1 cellular context compared by ENCODE assay signal in the genomic region with DNA sequence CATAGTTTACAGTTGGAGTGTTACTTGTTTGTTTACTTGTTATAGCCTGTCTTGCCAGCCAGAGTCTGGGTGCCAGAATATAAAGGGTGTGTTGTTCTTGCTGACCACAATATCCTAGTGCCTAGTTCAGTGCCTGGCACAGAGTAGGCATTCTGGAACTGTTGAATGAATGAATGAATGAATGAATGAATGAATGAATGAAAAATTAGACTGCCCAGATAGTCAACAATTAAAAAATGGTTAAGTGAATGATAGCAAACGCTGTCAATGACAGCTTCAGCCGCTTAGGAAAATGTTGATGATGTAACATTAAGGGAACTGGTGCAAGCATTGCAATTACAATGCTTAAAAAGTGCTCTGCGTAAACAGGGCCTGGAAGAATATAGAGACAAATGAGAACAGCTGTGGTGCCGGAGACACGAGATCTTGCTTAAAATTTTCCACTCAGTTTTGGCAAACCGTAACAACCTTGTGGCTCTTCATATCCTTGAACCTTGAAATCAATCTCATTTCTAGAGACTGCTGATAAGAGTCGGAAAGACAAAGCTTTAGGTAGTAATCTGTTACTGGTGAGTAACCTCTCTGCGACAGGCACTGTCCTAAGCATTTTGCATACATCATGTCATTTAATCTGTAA.
TF ChIP-seq lines count a peak whose summit lies in the region.

No MANE protein-coding gene starts in this region.

TF ChIP-seq in K562, 482 proteins besides CTCF, POLR2A, EP300 and RAD21 (continued from another document):
- no peak for TF ChIP-seq STAG1 (CRISPR knock-in tag; IDR thresholded peaks at IDR 0.05; ENCODE audit: borderline replicate concordance)
- no peak for TF ChIP-seq BMI1 (IDR thresholded peaks at IDR 0.05; ENCODE audit: low read length)
- no peak for TF ChIP-seq FOS (IDR thresholded peaks at IDR 0.05; ENCODE audit: extremely low read depth, insufficient read length)
- peak; percentile 52; the same call in 1 of the 2 replicates for TF ChIP-seq SOX6 (IDR thresholded peaks at IDR 0.05)
- no peak for TF ChIP-seq RFX7 (CRISPR knock-in tag; IDR thresholded peaks at IDR 0.05)
- TF ChIP-seq TCF7L2 (IDR thresholded peaks at IDR 0.05; ENCODE audit: low read depth, low read length), result no peak
- no peak for TF ChIP-seq MCM5 (IDR thresholded peaks at IDR 0.05; ENCODE audit: low read depth)
- TF ChIP-seq, protein P1, sequence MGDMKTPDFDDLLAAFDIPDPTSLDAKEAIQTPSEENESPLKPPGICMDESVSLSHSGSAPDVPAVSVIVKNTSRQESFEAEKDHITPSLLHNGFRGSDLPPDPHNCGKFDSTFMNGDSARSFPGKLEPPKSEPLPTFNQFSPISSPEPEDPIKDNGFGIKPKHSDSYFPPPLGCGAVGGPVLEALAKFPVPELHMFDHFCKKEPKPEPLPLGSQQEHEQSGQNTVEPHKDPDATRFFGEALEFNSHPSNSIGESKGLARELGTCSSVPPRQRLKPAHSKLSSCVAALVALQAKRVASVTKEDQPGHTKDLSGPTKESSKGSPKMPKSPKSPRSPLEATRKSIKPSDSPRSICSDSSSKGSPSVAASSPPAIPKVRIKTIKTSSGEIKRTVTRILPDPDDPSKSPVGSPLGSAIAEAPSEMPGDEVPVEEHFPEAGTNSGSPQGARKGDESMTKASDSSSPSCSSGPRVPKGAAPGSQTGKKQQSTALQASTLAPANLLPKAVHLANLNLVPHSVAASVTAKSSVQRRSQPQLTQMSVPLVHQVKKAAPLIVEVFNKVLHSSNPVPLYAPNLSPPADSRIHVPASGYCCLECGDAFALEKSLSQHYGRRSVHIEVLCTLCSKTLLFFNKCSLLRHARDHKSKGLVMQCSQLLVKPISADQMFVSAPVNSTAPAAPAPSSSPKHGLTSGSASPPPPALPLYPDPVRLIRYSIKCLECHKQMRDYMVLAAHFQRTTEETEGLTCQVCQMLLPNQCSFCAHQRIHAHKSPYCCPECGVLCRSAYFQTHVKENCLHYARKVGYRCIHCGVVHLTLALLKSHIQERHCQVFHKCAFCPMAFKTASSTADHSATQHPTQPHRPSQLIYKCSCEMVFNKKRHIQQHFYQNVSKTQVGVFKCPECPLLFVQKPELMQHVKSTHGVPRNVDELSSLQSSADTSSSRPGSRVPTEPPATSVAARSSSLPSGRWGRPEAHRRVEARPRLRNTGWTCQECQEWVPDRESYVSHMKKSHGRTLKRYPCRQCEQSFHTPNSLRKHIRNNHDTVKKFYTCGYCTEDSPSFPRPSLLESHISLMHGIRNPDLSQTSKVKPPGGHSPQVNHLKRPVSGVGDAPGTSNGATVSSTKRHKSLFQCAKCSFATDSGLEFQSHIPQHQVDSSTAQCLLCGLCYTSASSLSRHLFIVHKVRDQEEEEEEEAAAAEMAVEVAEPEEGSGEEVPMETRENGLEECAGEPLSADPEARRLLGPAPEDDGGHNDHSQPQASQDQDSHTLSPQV (IDR thresholded peaks at IDR 0.05), result no peak
- TF ChIP-seq SMC3 (conservative IDR thresholded peaks at IDR 0.05; ENCODE audit: insufficient read depth, low read depth, low read length), result no peak
- TF ChIP-seq, protein P2, sequence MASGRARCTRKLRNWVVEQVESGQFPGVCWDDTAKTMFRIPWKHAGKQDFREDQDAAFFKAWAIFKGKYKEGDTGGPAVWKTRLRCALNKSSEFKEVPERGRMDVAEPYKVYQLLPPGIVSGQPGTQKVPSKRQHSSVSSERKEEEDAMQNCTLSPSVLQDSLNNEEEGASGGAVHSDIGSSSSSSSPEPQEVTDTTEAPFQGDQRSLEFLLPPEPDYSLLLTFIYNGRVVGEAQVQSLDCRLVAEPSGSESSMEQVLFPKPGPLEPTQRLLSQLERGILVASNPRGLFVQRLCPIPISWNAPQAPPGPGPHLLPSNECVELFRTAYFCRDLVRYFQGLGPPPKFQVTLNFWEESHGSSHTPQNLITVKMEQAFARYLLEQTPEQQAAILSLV (tag; IDR thresholded peaks at IDR 0.05), result 0 out of 2 replicates have a peak, but pooled peaks have one; percentile 34
- TF ChIP-seq TEAD2 (tag; IDR thresholded peaks at IDR 0.05), result no peak
- TF ChIP-seq MECOM (CRISPR knock-in tag; IDR thresholded peaks at IDR 0.05), result no peak
- peak; percentile 51; the same call in 1 of the 2 replicates for TF ChIP-seq ZNF766 (CRISPR knock-in tag; conservative IDR thresholded peaks at IDR 0.05)
- TF ChIP-seq, protein P3, sequence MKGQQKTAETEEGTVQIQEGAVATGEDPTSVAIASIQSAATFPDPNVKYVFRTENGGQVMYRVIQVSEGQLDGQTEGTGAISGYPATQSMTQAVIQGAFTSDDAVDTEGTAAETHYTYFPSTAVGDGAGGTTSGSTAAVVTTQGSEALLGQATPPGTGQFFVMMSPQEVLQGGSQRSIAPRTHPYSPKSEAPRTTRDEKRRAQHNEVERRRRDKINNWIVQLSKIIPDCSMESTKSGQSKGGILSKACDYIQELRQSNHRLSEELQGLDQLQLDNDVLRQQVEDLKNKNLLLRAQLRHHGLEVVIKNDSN (CRISPR knock-in tag; IDR thresholded peaks at IDR 0.05), result no peak
- TF ChIP-seq ZNF77 (CRISPR knock-in tag; IDR thresholded peaks at IDR 0.05), result no peak
- TF ChIP-seq GATAD2A (IDR thresholded peaks at IDR 0.05), result no peak
- TF ChIP-seq CEBPB (tag; IDR thresholded peaks at IDR 0.05), result peak; percentile 42
- no peak for TF ChIP-seq ZNF316 (IDR thresholded peaks at IDR 0.05)
- TF ChIP-seq IRF2 (CRISPR knock-in tag; IDR thresholded peaks at IDR 0.05), result no peak
- TF ChIP-seq, protein P4, sequence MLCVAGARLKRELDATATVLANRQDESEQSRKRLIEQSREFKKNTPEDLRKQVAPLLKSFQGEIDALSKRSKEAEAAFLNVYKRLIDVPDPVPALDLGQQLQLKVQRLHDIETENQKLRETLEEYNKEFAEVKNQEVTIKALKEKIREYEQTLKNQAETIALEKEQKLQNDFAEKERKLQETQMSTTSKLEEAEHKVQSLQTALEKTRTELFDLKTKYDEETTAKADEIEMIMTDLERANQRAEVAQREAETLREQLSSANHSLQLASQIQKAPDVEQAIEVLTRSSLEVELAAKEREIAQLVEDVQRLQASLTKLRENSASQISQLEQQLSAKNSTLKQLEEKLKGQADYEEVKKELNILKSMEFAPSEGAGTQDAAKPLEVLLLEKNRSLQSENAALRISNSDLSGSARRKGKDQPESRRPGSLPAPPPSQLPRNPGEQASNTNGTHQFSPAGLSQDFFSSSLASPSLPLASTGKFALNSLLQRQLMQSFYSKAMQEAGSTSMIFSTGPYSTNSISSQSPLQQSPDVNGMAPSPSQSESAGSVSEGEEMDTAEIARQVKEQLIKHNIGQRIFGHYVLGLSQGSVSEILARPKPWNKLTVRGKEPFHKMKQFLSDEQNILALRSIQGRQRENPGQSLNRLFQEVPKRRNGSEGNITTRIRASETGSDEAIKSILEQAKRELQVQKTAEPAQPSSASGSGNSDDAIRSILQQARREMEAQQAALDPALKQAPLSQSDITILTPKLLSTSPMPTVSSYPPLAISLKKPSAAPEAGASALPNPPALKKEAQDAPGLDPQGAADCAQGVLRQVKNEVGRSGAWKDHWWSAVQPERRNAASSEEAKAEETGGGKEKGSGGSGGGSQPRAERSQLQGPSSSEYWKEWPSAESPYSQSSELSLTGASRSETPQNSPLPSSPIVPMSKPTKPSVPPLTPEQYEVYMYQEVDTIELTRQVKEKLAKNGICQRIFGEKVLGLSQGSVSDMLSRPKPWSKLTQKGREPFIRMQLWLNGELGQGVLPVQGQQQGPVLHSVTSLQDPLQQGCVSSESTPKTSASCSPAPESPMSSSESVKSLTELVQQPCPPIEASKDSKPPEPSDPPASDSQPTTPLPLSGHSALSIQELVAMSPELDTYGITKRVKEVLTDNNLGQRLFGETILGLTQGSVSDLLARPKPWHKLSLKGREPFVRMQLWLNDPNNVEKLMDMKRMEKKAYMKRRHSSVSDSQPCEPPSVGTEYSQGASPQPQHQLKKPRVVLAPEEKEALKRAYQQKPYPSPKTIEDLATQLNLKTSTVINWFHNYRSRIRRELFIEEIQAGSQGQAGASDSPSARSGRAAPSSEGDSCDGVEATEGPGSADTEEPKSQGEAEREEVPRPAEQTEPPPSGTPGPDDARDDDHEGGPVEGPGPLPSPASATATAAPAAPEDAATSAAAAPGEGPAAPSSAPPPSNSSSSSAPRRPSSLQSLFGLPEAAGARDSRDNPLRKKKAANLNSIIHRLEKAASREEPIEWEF (CRISPR knock-in tag; IDR thresholded peaks at IDR 0.05), result no peak
- TF ChIP-seq ZNF175 (CRISPR knock-in tag; IDR thresholded peaks at IDR 0.05; ENCODE audit: low read depth), result peak; percentile 60; the same call in 1 of the 2 replicates
- no peak for TF ChIP-seq HIVEP1 (CRISPR knock-in tag; IDR thresholded peaks at IDR 0.05)
- TF ChIP-seq, protein P5, sequence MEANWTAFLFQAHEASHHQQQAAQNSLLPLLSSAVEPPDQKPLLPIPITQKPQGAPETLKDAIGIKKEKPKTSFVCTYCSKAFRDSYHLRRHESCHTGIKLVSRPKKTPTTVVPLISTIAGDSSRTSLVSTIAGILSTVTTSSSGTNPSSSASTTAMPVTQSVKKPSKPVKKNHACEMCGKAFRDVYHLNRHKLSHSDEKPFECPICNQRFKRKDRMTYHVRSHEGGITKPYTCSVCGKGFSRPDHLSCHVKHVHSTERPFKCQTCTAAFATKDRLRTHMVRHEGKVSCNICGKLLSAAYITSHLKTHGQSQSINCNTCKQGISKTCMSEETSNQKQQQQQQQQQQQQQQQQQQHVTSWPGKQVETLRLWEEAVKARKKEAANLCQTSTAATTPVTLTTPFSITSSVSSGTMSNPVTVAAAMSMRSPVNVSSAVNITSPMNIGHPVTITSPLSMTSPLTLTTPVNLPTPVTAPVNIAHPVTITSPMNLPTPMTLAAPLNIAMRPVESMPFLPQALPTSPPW (CRISPR knock-in tag; IDR thresholded peaks at IDR 0.05), result no peak
- TF ChIP-seq TOE1 (IDR thresholded peaks at IDR 0.05; ENCODE audit: borderline replicate concordance), result no peak
- no peak for TF ChIP-seq TOE1 (CRISPR knock-in tag; IDR thresholded peaks at IDR 0.05; ENCODE audit: borderline replicate concordance, low read depth)
- peak; percentile 51 for TF ChIP-seq ATF7 (IDR thresholded peaks at IDR 0.05)
- TF ChIP-seq CHD2 (IDR thresholded peaks at IDR 0.05; ENCODE audit: low read depth, low read length), result no peak
- TF ChIP-seq MBD2 (IDR thresholded peaks at IDR 0.05; ENCODE audit: borderline replicate concordance, low read depth), result no peak
- TF ChIP-seq SAFB2 (IDR thresholded peaks at IDR 0.05; ENCODE audit: borderline replicate concordance, low read depth, low read length, severe bottlenecking), result no peak
- no peak for TF ChIP-seq PHF21A (IDR thresholded peaks at IDR 0.05; ENCODE audit: borderline replicate concordance, low read depth)
- TF ChIP-seq TRIM24 (IDR thresholded peaks at IDR 0.05), result peak; percentile 32 to 55; a peak in 2 of 4 replicates
- peak; percentile 88 for TF ChIP-seq CEBPG (CRISPR knock-in tag; IDR thresholded peaks at IDR 0.05)
- peak; percentile 93 to 98 for TF ChIP-seq CEBPG (tag; conservative IDR thresholded peaks at IDR 0.05 in 1 of 2, IDR thresholded peaks at IDR 0.05 in 1 of 2)
- TF ChIP-seq, protein P6, sequence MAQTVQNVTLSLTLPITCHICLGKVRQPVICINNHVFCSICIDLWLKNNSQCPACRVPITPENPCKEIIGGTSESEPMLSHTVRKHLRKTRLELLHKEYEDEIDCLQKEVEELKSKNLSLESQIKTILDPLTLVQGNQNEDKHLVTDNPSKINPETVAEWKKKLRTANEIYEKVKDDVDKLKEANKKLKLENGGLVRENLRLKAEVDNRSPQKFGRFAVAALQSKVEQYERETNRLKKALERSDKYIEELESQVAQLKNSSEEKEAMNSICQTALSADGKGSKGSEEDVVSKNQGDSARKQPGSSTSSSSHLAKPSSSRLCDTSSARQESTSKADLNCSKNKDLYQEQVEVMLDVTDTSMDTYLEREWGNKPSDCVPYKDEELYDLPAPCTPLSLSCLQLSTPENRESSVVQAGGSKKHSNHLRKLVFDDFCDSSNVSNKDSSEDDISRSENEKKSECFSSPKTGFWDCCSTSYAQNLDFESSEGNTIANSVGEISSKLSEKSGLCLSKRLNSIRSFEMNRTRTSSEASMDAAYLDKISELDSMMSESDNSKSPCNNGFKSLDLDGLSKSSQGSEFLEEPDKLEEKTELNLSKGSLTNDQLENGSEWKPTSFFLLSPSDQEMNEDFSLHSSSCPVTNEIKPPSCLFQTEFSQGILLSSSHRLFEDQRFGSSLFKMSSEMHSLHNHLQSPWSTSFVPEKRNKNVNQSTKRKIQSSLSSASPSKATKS (CRISPR knock-in tag; IDR thresholded peaks at IDR 0.05), result no peak
